ENCODE assay signal across 8 cellular contexts in the genomic region with DNA sequence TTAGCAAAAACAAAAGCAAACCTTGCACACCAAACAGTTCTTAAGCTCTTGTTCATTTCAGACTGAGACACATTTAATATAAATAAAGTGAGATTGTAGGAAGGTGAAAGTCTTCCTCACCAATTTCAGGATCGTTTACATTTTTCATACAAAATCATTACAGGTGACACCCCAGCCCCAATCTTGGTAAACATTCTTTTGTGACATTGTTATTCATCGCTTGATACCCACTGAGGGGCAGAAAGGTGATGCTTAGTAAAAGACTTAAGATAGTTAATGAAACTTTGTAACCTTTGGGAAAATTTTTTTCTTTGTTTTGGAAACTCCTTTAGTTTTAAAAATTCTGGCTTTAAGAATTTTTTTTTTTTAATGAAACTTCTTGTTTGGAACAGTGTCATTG. TPM values are rescaled to one million over a fixed set of nuclear protein-coding genes. Genes with fewer than 3 reads are reported as not detected.
DNase-seq lines count a peak whose midpoint lies in the region; ATAC-seq and TF ChIP-seq lines count a peak whose summit lies in the region.

No MANE protein-coding gene starts in this region.

- H3K9ac ChIP-seq in PC-3 (ENCODE audit: low read length) (peak overlapping the region; percentile 91), parathyroid adenoma (no peak overlapping the region)

- H3K4me3 ChIP-seq in GM06990 (replicated peaks; ENCODE audit: low read depth, low read length) (peak overlapping the region; percentile 81), PC-3 (ENCODE audit: low read length) (peak overlapping the region; percentile 89), epithelial cell of proximal tubule (ENCODE audit: low read depth, low read length) (peak overlapping the region; percentile 94), parathyroid adenoma (ENCODE audit: low read depth, low read length) (peak overlapping the region; percentile 89)

- H3K27ac ChIP-seq in PC-3 (ENCODE audit: low read length) (peak overlapping the region; percentile 69), parathyroid adenoma (peak overlapping the region; percentile 90)

- H3K4me2 ChIP-seq in PC-3 (ENCODE audit: low read length) (peak overlapping the region; percentile 93), parathyroid adenoma (ENCODE audit: low read length) (peak overlapping the region; percentile 68)

- H3K27me3 ChIP-seq in GM06990 (replicated peaks; ENCODE audit: control insufficient read depth, insufficient read depth, low read length), result no peaks in the 10 kb centered on the region
- H3K27me3 ChIP-seq in PC-3 (ENCODE audit: low read length), result no peaks in the 10 kb centered on the region
- H3K27me3 ChIP-seq in parathyroid adenoma (ENCODE audit: control insufficient read depth, insufficient read depth, low read length), result no peaks in the 10 kb centered on the region

- POLR2A ChIA-PET in PC-3 (lab: Charles Lee; ENCODE audit: unreplicated experiment), result no interaction called here

- H3K9me3 ChIP-seq in PC-3 (ENCODE audit: low read length) (no peaks in the 10 kb centered on the region), parathyroid adenoma (ENCODE audit: control insufficient read depth, low read length) (no peaks in the 10 kb centered on the region)

- peaks cover 21% of the 10 kb centered on the region for H3K4me1 ChIP-seq in PC-3 (ENCODE audit: insufficient read depth, low read length)
- peaks cover 10% of the 10 kb centered on the region for H3K4me1 ChIP-seq in parathyroid adenoma

- H3K36me3 ChIP-seq in GM06990 (ENCODE audit: control insufficient read depth, insufficient read depth, low read length) (no peaks in the 10 kb centered on the region), PC-3 (ENCODE audit: low read depth, low read length) (no peaks in the 10 kb centered on the region), parathyroid adenoma (ENCODE audit: control insufficient read depth, insufficient read depth, low read length) (no peaks in the 10 kb centered on the region)

- DNase-seq in GM06990 (ENCODE audit: extremely low read depth, insufficient read length), result no peak
- DNase-seq in PC-3, result peak; percentile 12
- no peak for DNase-seq in epithelial cell of proximal tubule (ENCODE audit: low read depth)
- DNase-seq in HuH-7 (ENCODE audit: low spot score), result no peak
- no peak for DNase-seq in cerebellum (ENCODE audit: low spot score)
- no peak for DNase-seq in middle frontal gyrus (ENCODE audit: extremely low spot score, low spot score)
- DNase-seq in NCI-H2171 (lab: John Stamatoyannopoulos, UW), result no peak

- H2AFZ ChIP-seq in PC-3 (ENCODE audit: low read length) (peak overlapping the region; percentile 67), parathyroid adenoma (peak overlapping the region; percentile 86)

- TF ChIP-seq CTCF in GM06990 (IDR thresholded peaks at IDR 0.05; ENCODE audit: insufficient read depth, low read length, poor library complexity, severe bottlenecking) (no peak), PC-3 (conservative IDR thresholded peaks at IDR 0.05; ENCODE audit: low read depth, low read length) (no peak), epithelial cell of proximal tubule (conservative IDR thresholded peaks at IDR 0.05; ENCODE audit: low read depth, low read length) (no peak), parathyroid adenoma (IDR thresholded peaks at IDR 0.05) (no peak)

- no peak for ATAC-seq in PC-3

- H4K20me1 ChIP-seq in PC-3 (ENCODE audit: low read length), result no peaks in the 10 kb centered on the region

- no peaks in the 10 kb centered on the region for H3K9me2 ChIP-seq in PC-3 (replicated peaks; ENCODE audit: low read length)

- intact Hi-C loops in PC-3 (cut with micrococcal nuclease), result no loop called here

- BruUV-seq in PC-3 (replicated peaks; lab: Mats Ljungman, UMichigan), result no TSS peak

- CTCF ChIA-PET in PC-3 (lab: Charles Lee), result interaction anchor here (0.6 kb wide), 1 partner anchor 14 kb away, joined by 4 read pairs; no protein-coding TSS in a partner anchor

- peaks cover 68% of the 10 kb centered on the region for H3K79me2 ChIP-seq in PC-3 (ENCODE audit: low read length)
- peaks cover 18% of the 10 kb centered on the region for H3K79me2 ChIP-seq in parathyroid adenoma

- no peaks in the 10 kb centered on the region for H3F3A ChIP-seq in PC-3 (ENCODE audit: low read length, unreplicated experiment)

RNA-seq across cellular contexts. Expression of a gene that starts 1.9 kb away (rescaled TPM):
- 15.4 and 25.0 TPM in 2 replicates for total RNA-seq in PC-3 (2014; rRNA removed)
- 9.6 and 12.7 TPM in 2 replicates for total RNA-seq in epithelial cell of proximal tubule
- 73.3 TPM for total RNA-seq in cerebellum
